Comparison of ENCODE assay signal across 12 cellular contexts in the genomic region with DNA sequence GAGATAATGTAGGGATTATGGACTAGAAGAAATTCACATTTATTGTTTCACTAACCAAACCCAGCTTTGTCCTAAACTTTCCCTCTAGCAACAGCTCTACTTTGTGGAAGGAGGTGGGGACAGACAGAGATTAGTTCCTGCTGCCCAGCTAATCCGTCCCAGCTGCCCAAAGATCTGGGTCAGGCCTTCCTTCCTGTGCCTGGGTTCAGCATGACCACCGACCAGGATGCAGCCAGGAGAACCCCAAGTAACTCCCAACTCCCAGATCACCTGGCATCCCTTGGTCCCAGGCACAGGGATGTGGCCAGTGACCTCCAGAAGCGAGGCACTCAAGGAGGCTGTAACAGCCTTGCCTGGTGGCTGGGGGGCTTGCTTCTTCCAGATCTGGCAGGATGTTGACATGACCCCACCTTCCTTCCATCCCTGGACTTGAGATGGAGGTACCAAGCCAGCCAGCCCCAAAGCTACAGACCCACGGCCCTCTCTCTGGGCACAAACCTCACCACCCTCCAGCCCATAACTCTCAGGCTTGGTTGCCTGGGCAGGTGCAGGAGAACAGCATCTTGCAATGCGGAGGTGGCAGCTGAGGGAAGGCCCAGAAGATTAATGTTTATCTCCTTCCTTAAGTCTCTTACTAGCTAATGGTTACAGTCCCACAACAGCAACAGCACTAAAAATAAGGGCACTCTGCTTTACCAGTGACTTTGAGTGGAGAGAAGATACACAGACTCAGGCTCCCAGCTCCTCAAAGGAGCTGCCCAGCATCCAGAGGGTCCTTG. TPM values are rescaled to one million over a fixed set of nuclear protein-coding genes. Genes with fewer than 3 reads are reported as not detected.
DNase-seq lines count a peak whose midpoint lies in the region; ATAC-seq and TF ChIP-seq lines count a peak whose summit lies in the region.
"Had no signal": no experiment of that assay in that cellular context is flagged by ENCODE, and none has a peak within 500 bp of the region (broad histone marks: within the 10 kb centered on the region; RNA-seq: fewer than 3 reads in every experiment).

No MANE protein-coding gene starts in this region.

- no peak overlapping the region for H3K4me2 ChIP-seq in GM23338

- peak overlapping the region; percentile 55; the same call in 1 of the 2 replicates for H3K27ac ChIP-seq in GM23338 (ENCODE audit: low read depth)
- peak overlapping the region; percentile 94 for H3K27ac ChIP-seq in ascending aorta
- H3K27ac ChIP-seq in right lobe of liver, result no peak overlapping the region
- H3K27ac ChIP-seq: left ventricle myocardium inferior had no signal

- no peak for TF ChIP-seq POLR2A in right lobe of liver (IDR thresholded peaks at IDR 0.05)

- H3K9me3 ChIP-seq in ascending aorta, result no peaks in the 10 kb centered on the region
- H3K9me3 ChIP-seq in right lobe of liver, result no peaks in the 10 kb centered on the region
- H3K9me3 ChIP-seq: left ventricle myocardium inferior had no signal

- no peaks in the 10 kb centered on the region for H3K9me2 ChIP-seq in GM23338 (ENCODE audit: insufficient read depth)

- no peaks in the 10 kb centered on the region; the same call in 1 of the 2 replicates for H3K36me3 ChIP-seq in GM23338 (ENCODE audit: insufficient read depth)
- peaks cover 7 to 32% of the 10 kb centered on the region in 2 donors for H3K36me3 ChIP-seq in ascending aorta
- H3K36me3 ChIP-seq in right lobe of liver, result peaks cover 0 to 13% (median 0%) of the 10 kb centered on the region in 4 donors

- H3K4me3 ChIP-seq in GM23338 (no peak overlapping the region), ascending aorta (no peak overlapping the region), right lobe of liver (no peak overlapping the region)
- H3K4me3 ChIP-seq: left ventricle myocardium inferior had no signal

- peaks cover 43% of the 10 kb centered on the region for H3K36me3 Mint-ChIP-seq in GM23338 (ENCODE audit: low read depth)
- H3K36me3 Mint-ChIP-seq in naive thymus-derived CD8-positive, alpha-beta T cell, result peaks cover 0 to 44% (median 18%) of the 10 kb centered on the region in 3 donors

- no peak for ATAC-seq in GM23338
- ATAC-seq in naive thymus-derived CD8-positive, alpha-beta T cell, result no peak
- ATAC-seq in right lobe of liver, result no peak
- ATAC-seq in GM18520 (IDR thresholded peaks at IDR 0.05; ENCODE audit: unreplicated experiment), result no peak

- H4K20me1 ChIP-seq in GM23338 (replicated peaks; ENCODE audit: insufficient read depth), result peaks cover 11% of the 10 kb centered on the region

- H2AFZ ChIP-seq in GM23338, result no peak overlapping the region

- TF ChIP-seq CTCF in GM23338 (conservative IDR thresholded peaks at IDR 0.05; ENCODE audit: low read depth in 2 of 2) (no peak), ascending aorta (IDR thresholded peaks at IDR 0.05) (no peak), right lobe of liver (IDR thresholded peaks at IDR 0.05) (no peak)

- H3K27ac Mint-ChIP-seq in GM23338, result no peak overlapping the region
- H3K27ac Mint-ChIP-seq in naive thymus-derived CD8-positive, alpha-beta T cell, result peak overlapping the region in 9 of 10 donors; percentile 52 to 97 (median 79)

- peak; percentile 33 for DNase-seq in AG20443 (ENCODE audit: low spot score)
- DNase-seq in GM23338 (ENCODE audit: low spot score), result no peak
- DNase-seq in ascending aorta (ENCODE audit: low spot score in 2 of 2), result no peak
- no peak for DNase-seq in naive thymus-derived CD8-positive, alpha-beta T cell
- DNase-seq in NCI-H146 (lab: John Stamatoyannopoulos, UW), result no peak
- no peak for DNase-seq in NCI-H187 (lab: John Stamatoyannopoulos, UW)
- DNase-seq in right lobe of liver, result no peak
- DNase-seq: DMS79, left ventricle myocardium inferior, NCI-H2107 had no signal

- intact Hi-C loops in ascending aorta (cut with DNase I), result no loop called here
- intact Hi-C loops in right lobe of liver (cut with DNase I), result no loop called here

- H3K4me3 Mint-ChIP-seq in GM23338, result no peak overlapping the region
- peak overlapping the region in 7 of 10 donors; percentile 6 to 30 (median 19) for H3K4me3 Mint-ChIP-seq in naive thymus-derived CD8-positive, alpha-beta T cell

- H3K4me1 ChIP-seq in GM23338 (ENCODE audit: insufficient read depth) (peaks cover 15% of the 10 kb centered on the region; the same call in 1 of the 2 replicates), ascending aorta (peaks cover 35 to 76% of the 10 kb centered on the region in 2 donors), right lobe of liver (peaks cover 0 to 2% (median 0%) of the 10 kb centered on the region in 4 donors)

- H3K27me3 Mint-ChIP-seq in GM23338 (ENCODE audit: insufficient read depth, low read depth, poor library complexity), result peaks cover 8% of the 10 kb centered on the region
- H3K27me3 Mint-ChIP-seq in naive thymus-derived CD8-positive, alpha-beta T cell, result no peaks in the 10 kb centered on the region

- 0 out of 2 replicates have a peak, but pooled peaks cover 9% of the 10 kb centered on the region for H3F3A ChIP-seq in GM23338 (replicated peaks; ENCODE audit: low read depth)

- H3K79me2 ChIP-seq in GM23338 (replicated peaks; ENCODE audit: insufficient read depth), result peaks cover 49% of the 10 kb centered on the region

- H3K9me3 Mint-ChIP-seq in GM23338, result no peaks in the 10 kb centered on the region
- no peaks in the 10 kb centered on the region for H3K9me3 Mint-ChIP-seq in naive thymus-derived CD8-positive, alpha-beta T cell
- H3K9me3 Mint-ChIP-seq: T-helper 1 cell treated with Interleukin-12 subunit alpha and Interleukin-12 subunit beta and Interleukin-4 antibody, amounts not matched to agents 30 μg/mL and 1 μg/mL, for 36 hours had no signal

- WGBS in right lobe of liver (ENCODE audit: insufficient coverage, low coverage, low lambda C conversion rate, missing lambda C conversion rate), result 62% methylated on average over 3 of the region's 5 CpGs

- POLR2A ChIA-PET in naive thymus-derived CD8-positive, alpha-beta T cell (lab: Charles Lee), result interaction anchor here (0.5 to 7.8 kb wide), 6 partner anchors 13 to 137 kb away, joined by 3 to 106 read pairs (median 3); partner anchors contain the start of gene CAMK2G

- H3K4me1 Mint-ChIP-seq in GM23338, result peaks cover 20% of the 10 kb centered on the region
- H3K4me1 Mint-ChIP-seq in naive thymus-derived CD8-positive, alpha-beta T cell, result peaks cover 32 to 96% (median 92%) of the 10 kb centered on the region in 4 donors

- H3K27me3 ChIP-seq in GM23338 (ENCODE audit: insufficient read depth), result no peaks in the 10 kb centered on the region
- H3K27me3 ChIP-seq in ascending aorta, result no peaks in the 10 kb centered on the region
- no peaks in the 10 kb centered on the region for H3K27me3 ChIP-seq in right lobe of liver

TF ChIP-seq in GM23338, 12 proteins besides CTCF, POLR2A, EP300 and RAD21 (continues in another document):
- TF ChIP-seq EZH2phosphoT487 (IDR thresholded peaks at IDR 0.05; ENCODE audit: unreplicated experiment) (no peak), POLR2AphosphoS5 (IDR thresholded peaks at IDR 0.05; ENCODE audit: low read depth) (no peak), CREB1 (CRISPR knock-in tag; IDR thresholded peaks at IDR 0.05; ENCODE audit: low read depth) (no peak)

RNA-seq across cellular contexts. Expression of gene CAMK2G, which starts 11.1 kb away (rescaled TPM):
- total RNA-seq in GM23338 (2014; rRNA removed; shearing (Covaris generic)), result 32.8 and 34.1 TPM in 2 replicates
- polyA plus RNA-seq in GM23338 (2016; fragmentation: Nextera tagmentation; extraction: Ambion mirVana), result 30.1 and 30.6 TPM in 2 replicates
- total RNA-seq in ascending aorta (60.3 TPM), right lobe of liver (10 to 100 TPM in 2 of 6 experiments, 1 to 10 TPM in 4; 8.3 to 10.7 (median 9.4) TPM)
- total RNA-seq in naive thymus-derived CD8-positive, alpha-beta T cell, result 10 to 100 TPM; 60.4 to 61.7 TPM
- polyA plus RNA-seq in naive thymus-derived CD8-positive, alpha-beta T cell, result 1 to 10 TPM; 4.6 to 6.7 (median 5.1) TPM

RNA-seq across cellular contexts. Expression of gene PLAU, which starts 47.7 kb away (rescaled TPM):
- 13.3 and 14.5 TPM in 2 replicates for total RNA-seq in GM23338 (2014; rRNA removed; shearing (Covaris generic))
- 17.5 and 18.0 TPM in 2 replicates for polyA plus RNA-seq in GM23338 (2016; fragmentation: Nextera tagmentation; extraction: Ambion mirVana)
- 1.5 TPM for total RNA-seq in ascending aorta
- total RNA-seq in naive thymus-derived CD8-positive, alpha-beta T cell, result under 1 TPM; 0.26 to 0.30 TPM
- polyA plus RNA-seq in naive thymus-derived CD8-positive, alpha-beta T cell, result not detected
- total RNA-seq in right lobe of liver, result 1 to 10 TPM in 2 of 6 experiments, under 1 TPM in 4; 0.24 to 4.3 (median 0.87) TPM

RNA-seq across cellular contexts. Expression of gene NDST2, which starts 51.8 kb away (rescaled TPM):
- 15.3 and 21.1 TPM in 2 replicates for total RNA-seq in GM23338 (2014; rRNA removed; shearing (Covaris generic))
- polyA plus RNA-seq in GM23338 (2016; fragmentation: Nextera tagmentation; extraction: Ambion mirVana), result 7.4 and 9.4 TPM in 2 replicates
- total RNA-seq in ascending aorta, result 130 TPM
- 100 to 1,000 TPM; 101 to 112 TPM for total RNA-seq in naive thymus-derived CD8-positive, alpha-beta T cell
- polyA plus RNA-seq in naive thymus-derived CD8-positive, alpha-beta T cell, result 10 to 100 TPM; 13.4 to 34.3 (median 24.5) TPM
- 10 to 100 TPM in 5 of 6 experiments, 1 to 10 TPM in 1; 9.5 to 14.8 (median 12.2) TPM for total RNA-seq in right lobe of liver

Comparison
In these comparisons a context has a peak if more than half of its experiments do, and no peak if none do; other contexts are left out.
1. H3K27ac ChIP-seq: peak in GM23338 (single experiment) and ascending aorta (2 of 2); none in right lobe of liver (0 of 3).